In the genomic region with DNA sequence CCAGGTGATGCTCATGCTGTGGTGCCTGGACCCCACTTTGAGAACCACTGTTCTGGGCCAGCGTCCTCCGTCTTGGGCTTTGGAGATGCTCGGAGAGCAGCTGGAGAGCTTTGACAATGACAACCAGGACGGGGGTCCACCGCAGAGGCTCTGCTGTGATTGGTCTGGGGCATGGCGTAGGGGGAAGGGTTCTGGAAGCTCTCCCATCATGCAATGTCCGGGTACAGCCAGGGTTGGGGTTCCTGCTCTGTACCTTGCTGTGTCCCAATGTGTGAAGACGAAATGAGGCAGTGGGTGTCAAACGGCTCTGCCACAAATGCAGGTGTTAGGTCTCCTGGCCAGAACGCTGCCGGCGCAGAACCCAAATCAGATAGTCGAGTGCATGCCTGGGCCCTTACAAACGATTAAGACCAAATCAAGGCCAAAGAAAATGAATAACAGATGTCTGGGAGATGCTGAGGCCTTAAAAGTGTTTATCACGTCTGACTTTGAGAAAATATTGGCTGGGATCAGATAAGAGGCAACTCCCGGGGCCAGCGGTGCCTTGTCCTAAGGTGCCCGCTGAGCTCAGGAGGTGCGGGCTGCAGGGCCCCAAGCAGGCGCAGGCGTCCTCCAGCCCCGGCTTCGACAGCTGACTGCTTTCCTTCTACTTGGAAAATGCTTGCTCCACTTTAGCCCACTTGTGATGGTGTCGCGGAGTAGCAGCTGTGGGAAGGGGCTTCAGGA, we compare ENCODE assay signal across 20 cellular contexts.
"Had no signal": no experiment of that assay in that cellular context is flagged by ENCODE, and none has a peak within 500 bp of the region (broad histone marks: within the 10 kb centered on the region; RNA-seq: fewer than 3 reads in every experiment).

No MANE protein-coding gene starts in this region.

- FAIRE-seq: endothelial cell of umbilical vein, kidney had no signal

- H3K4me3 ChIP-seq: ascending aorta, esophagus squamous epithelium, ovary, SJSA1, tibial nerve, vagina had no signal

- H3K36me3 ChIP-seq: ascending aorta, esophagus squamous epithelium, ovary, SJSA1, tibial nerve, vagina had no signal

- H3K27me3 ChIP-seq: ascending aorta, esophagus squamous epithelium, ovary, SJSA1, tibial nerve, vagina had no signal

- H3K9me3 Mint-ChIP-seq: activated T-cell treated with anti-CD3 and anti-CD28 coated beads, Interleukin-2, amount 50 U/mL, for 72 hours had no signal

- H3K4me1 ChIP-seq: SJSA1 had no signal

- H3K9me3 ChIP-seq: ascending aorta, esophagus squamous epithelium, ovary, SJSA1, tibial nerve, vagina had no signal

- ATAC-seq: activated T-cell treated with anti-CD3 and anti-CD28 coated beads, Interleukin-2, amount 50 U/mL, for 72 hours had no signal

- H3K27ac Mint-ChIP-seq: activated T-cell treated with anti-CD3 and anti-CD28 coated beads, Interleukin-2, amount 50 U/mL, for 72 hours had no signal

- H3K27ac ChIP-seq: esophagus squamous epithelium, ovary, SJSA1, tibial nerve, vagina had no signal

- DNase-seq: activated CD4-positive, alpha-beta T cell treated with anti-CD3 and anti-CD28 coated beads, Interleukin-2, amount 50 U/mL, for 4 hours; activated effector memory CD4-positive, alpha-beta T cell treated with anti-CD3 and anti-CD28 coated beads, Interleukin-2, amount 50 U/mL, for 16 hours; activated naive CD4-positive, alpha-beta T cell treated with anti-CD3 and anti-CD28 coated beads, Interleukin-2, amount 50 U/mL, for 16 hours; activated T-cell treated with anti-CD3 and anti-CD28 coated beads, Interleukin-2, amount 50 U/mL, for 72 hours; cerebellar nuclear complex; effector CD4-positive, alpha-beta T cell; esophagus squamous epithelium; foreskin melanocyte; glutamatergic neuron; hypothalamus; kidney; ovary; stimulated activated CD4-positive, alpha-beta T cell treated with anti-CD3 and anti-CD28 coated beads, Interleukin-1b, Interleukin-23, amount 100 ng/mL, for 48 hours; stimulated activated CD8-positive, alpha-beta memory T cell treated with anti-CD3 and anti-CD28 coated beads, Interleukin-4, amount 100 ng/mL, for 48 hours; stimulated activated naive CD4-positive, alpha-beta T cell treated with Interleukin-2 at 50 U/mL for 16 hours had no signal
